12 cellular contexts compared by ENCODE assay signal in the genomic region with DNA sequence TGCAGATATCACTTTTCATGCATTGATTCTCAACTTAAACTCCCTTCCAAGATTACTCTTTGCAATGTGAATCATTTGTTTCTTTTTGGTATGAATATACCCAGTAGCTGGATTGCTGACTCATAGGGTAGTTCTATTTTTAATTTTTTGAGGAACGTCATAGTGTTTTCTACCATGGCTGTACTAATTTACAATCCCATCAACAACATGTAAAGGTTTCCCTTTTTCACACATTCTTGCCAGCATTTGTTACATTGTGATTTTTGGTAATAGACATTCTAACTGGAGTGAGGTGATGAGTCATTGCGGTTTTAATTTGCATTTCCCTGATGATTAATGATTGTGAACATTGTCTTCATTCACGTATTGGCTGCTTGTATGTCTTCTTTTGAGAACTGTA.
"Had no signal": no experiment of that assay in that cellular context is flagged by ENCODE, and none has a peak within 500 bp of the region (broad histone marks: within the 10 kb centered on the region; RNA-seq: fewer than 3 reads in every experiment).

No MANE protein-coding gene starts in this region.

- H3K4me1 Mint-ChIP-seq: endodermal cell had no signal

- H3K4me1 ChIP-seq: right lobe of liver had no signal

- H3K9me3 ChIP-seq: ovary, right lobe of liver had no signal

- H3K36me3 Mint-ChIP-seq: T-cell had no signal

- H2AFZ ChIP-seq: hepatocyte had no signal

- H3K4me3 ChIP-seq: cardiac muscle cell, hepatocyte, ovary, right lobe of liver, smooth muscle cell had no signal

- H3K36me3 ChIP-seq: cardiac muscle cell, ovary, right lobe of liver had no signal

- H3K27ac ChIP-seq: cardiac muscle cell, hepatocyte, ovary, right lobe of liver had no signal

- H3K4me2 ChIP-seq: hepatocyte, smooth muscle cell had no signal

- H3K27ac Mint-ChIP-seq: endodermal cell, T-cell had no signal

- H3K4me3 Mint-ChIP-seq: endodermal cell, T-cell had no signal

- H3K27me3 ChIP-seq: cardiac muscle cell, hepatocyte, ovary, right lobe of liver had no signal

- H3K9me3 Mint-ChIP-seq: endodermal cell, T-cell had no signal

- ATAC-seq: right lobe of liver, T-cell had no signal

- H3K27me3 Mint-ChIP-seq: T-cell had no signal

- DNase-seq: activated CD4-positive, alpha-beta T cell treated with anti-CD3 and anti-CD28 coated beads for 1 hour; activated naive CD4-positive, alpha-beta T cell; endodermal cell; erythroblast; islet precursor cell; ovary; right lobe of liver; T-cell; T-helper 9 cell had no signal

- H3K79me2 ChIP-seq: hepatocyte had no signal
